34 cellular contexts compared by ENCODE assay signal in genomic region chr6:156633291-156633690, GRCh38.
"Had no signal": no experiment of that assay in that cellular context is flagged by ENCODE, and none has a peak within 500 bp of the region (broad histone marks: within the 10 kb centered on the region; RNA-seq: fewer than 3 reads in every experiment).

No MANE protein-coding gene starts in this region.

- H3K9me3 Mint-ChIP-seq: activated CD4-positive, alpha-beta memory T cell treated with anti-CD3 and anti-CD28 coated beads for 36 hours; activated T-cell treated with anti-CD3 and anti-CD28 coated beads, Interleukin-2, amount 50 U/mL, for 24 hours; activated T-helper 17 cell treated with anti-CD3 and anti-CD28 coated beads, Interleukin-2, amount 50 U/mL, for 72 hours; central memory CD8-positive, alpha-beta T cell; nephron progenitor cell; T-helper 1 cell treated with Interleukin-12 subunit alpha and Interleukin-12 subunit beta and Interleukin-4 antibody, amounts not matched to agents 30 μg/mL and 1 μg/mL, for 36 hours had no signal

- H3K27ac Mint-ChIP-seq: activated CD4-positive, alpha-beta memory T cell treated with anti-CD3 and anti-CD28 coated beads for 36 hours; activated T-cell treated with anti-CD3 and anti-CD28 coated beads, Interleukin-2, amount 50 U/mL, for 24 hours; activated T-helper 17 cell treated with anti-CD3 and anti-CD28 coated beads, Interleukin-2, amount 50 U/mL, for 72 hours; nephron progenitor cell; T-helper 1 cell treated with Interleukin-12 subunit alpha and Interleukin-12 subunit beta and Interleukin-4 antibody, amounts not matched to agents 30 μg/mL and 1 μg/mL, for 36 hours had no signal

- H3K4me2 ChIP-seq: smooth muscle cell had no signal

- H3K4me3 Mint-ChIP-seq: activated CD4-positive, alpha-beta memory T cell treated with anti-CD3 and anti-CD28 coated beads for 36 hours; activated T-cell treated with anti-CD3 and anti-CD28 coated beads, Interleukin-2, amount 50 U/mL, for 24 hours; activated T-helper 17 cell treated with anti-CD3 and anti-CD28 coated beads, Interleukin-2, amount 50 U/mL, for 72 hours; nephron progenitor cell; T-helper 1 cell treated with Interleukin-12 subunit alpha and Interleukin-12 subunit beta and Interleukin-4 antibody, amounts not matched to agents 30 μg/mL and 1 μg/mL, for 36 hours had no signal

- H3K27me3 ChIP-seq: breast epithelium, esophagus squamous epithelium, heart right ventricle, left lung, ovary, sigmoid colon, suprapubic skin, tibial artery, upper lobe of right lung had no signal

- ATAC-seq: activated CD4-positive, CD25-positive, alpha-beta regulatory T cell treated with anti-CD3 and anti-CD28 coated beads, Interleukin-2, amount 50 U/mL, for 24 hours; activated T-helper 17 cell treated with anti-CD3 and anti-CD28 coated beads, Interleukin-2, amount 50 U/mL, for 72 hours; left lung; psoas muscle had no signal

- H3K4me3 ChIP-seq: breast epithelium, esophagus squamous epithelium, heart right ventricle, left lung, lung, ovary, psoas muscle, sigmoid colon, smooth muscle cell, suprapubic skin, tibial artery, upper lobe of right lung had no signal

- DNase-seq: activated CD4-positive, alpha-beta memory T cell treated with anti-CD3 and anti-CD28 coated beads for 36 hours; activated CD4-positive, alpha-beta T cell treated with anti-CD3 and anti-CD28 coated beads for 48 hours; activated CD8-positive, alpha-beta memory T cell treated with anti-CD3 and anti-CD28 coated beads, Interleukin-2, amount 50 U/mL, for 4 hours; activated gamma-delta T cell treated with Interleukin-2 at 50 U/mL for 16 hours; activated naive CD4-positive, alpha-beta T cell treated with anti-CD3 and anti-CD28 coated beads, Interleukin-2, amount 50 U/mL, for 16 hours; activated T-cell treated with anti-CD3 and anti-CD28 coated beads, Interleukin-2, amount 50 U/mL, for 24 hours; dermis blood vessel endothelial cell; effector CD4-positive, alpha-beta T cell; esophagus squamous epithelium; foreskin melanocyte; heart right ventricle; left lung; mesendoderm; nephron progenitor cell; ovary; psoas muscle; sigmoid colon; stimulated activated CD4-positive, alpha-beta T cell treated with anti-CD3 and anti-CD28 coated beads, Interleukin-1b, Interleukin-23, amount 100 ng/mL, for 48 hours; stimulated activated CD4-positive, alpha-beta T cell treated with anti-CD3 and anti-CD28 coated beads, Interleukin-4, amount 100 ng/mL, for 4 hours; stimulated activated CD8-positive, alpha-beta memory T cell treated with anti-CD3 and anti-CD28 coated beads, Interleukin-4, amount 100 ng/mL, for 48 hours; stimulated activated naive CD4-positive, alpha-beta T cell; SW 1271; T-helper 9 cell; tibial artery; upper lobe of right lung had no signal

- H3K36me3 ChIP-seq: breast epithelium, esophagus squamous epithelium, heart right ventricle, left lung, ovary, sigmoid colon, suprapubic skin, tibial artery, upper lobe of right lung had no signal

- H3K4me1 ChIP-seq: breast epithelium had no signal

- H3K27me3 Mint-ChIP-seq: activated CD4-positive, alpha-beta memory T cell treated with anti-CD3 and anti-CD28 coated beads for 36 hours; activated T-cell treated with anti-CD3 and anti-CD28 coated beads, Interleukin-2, amount 50 U/mL, for 24 hours; activated T-helper 17 cell treated with anti-CD3 and anti-CD28 coated beads, Interleukin-2, amount 50 U/mL, for 72 hours had no signal

- H3K9me3 ChIP-seq: breast epithelium, esophagus squamous epithelium, heart right ventricle, left lung, ovary, psoas muscle, sigmoid colon, suprapubic skin, tibial artery, upper lobe of right lung had no signal

- H3K27ac ChIP-seq: breast epithelium, esophagus squamous epithelium, heart right ventricle, left lung, ovary, psoas muscle, sigmoid colon, suprapubic skin, tibial artery, upper lobe of right lung, VCaP had no signal

- H3K36me3 Mint-ChIP-seq: activated CD4-positive, alpha-beta memory T cell treated with anti-CD3 and anti-CD28 coated beads for 36 hours had no signal
